In genomic region chr6:31970604-31971271, GRCh38 we compare ENCODE assay signal across 8 cellular contexts. TPM values are rescaled to one million over a fixed set of nuclear protein-coding genes. Genes with fewer than 3 reads are reported as not detected.
A peak's percentile ranks its signal among the peaks of the same experiment; 100 is the strongest.
DNase-seq lines count a peak whose midpoint lies in the region; ATAC-seq and TF ChIP-seq lines count a peak whose summit lies in the region.

No MANE protein-coding gene starts in this region.

- peak overlapping the region; percentile 66; the same call in 1 of the 2 replicates for H2AK5ac ChIP-seq in IMR-90 (ENCODE audit: low read depth, low read length)

- H4K91ac ChIP-seq in IMR-90 (ENCODE audit: insufficient read depth, low read depth, low read length) = peak overlapping the region; percentile 97; the same call in 1 of the 2 replicates

- peak overlapping the region; percentile 61 for H3K4me2 ChIP-seq in IMR-90 (ENCODE audit: low read depth, low read length)

- no peak overlapping the region for H2BK15ac ChIP-seq in IMR-90 (ENCODE audit: low read depth, low read length)

- TF ChIP-seq EP300 in tibial nerve (IDR thresholded peaks at IDR 0.05) = no peak

- no peak overlapping the region for H3K14ac ChIP-seq in IMR-90 (replicated peaks; ENCODE audit: low read depth, low read length)

- H3K23ac ChIP-seq in IMR-90 (ENCODE audit: low read depth, low read length) = peak overlapping the region; percentile 80; the same call in 1 of the 2 replicates

- H2BK120ac ChIP-seq in IMR-90 (ENCODE audit: low read depth, low read length) = no peak overlapping the region

- ATAC-seq in IMR-90 (ENCODE audit: low read depth) (no peak), HG03280 (IDR thresholded peaks at IDR 0.05; ENCODE audit: unreplicated experiment) (no peak), HG02970 (IDR thresholded peaks at IDR 0.05; ENCODE audit: low FRiP score, unreplicated experiment) (no peak)
- no peak for ATAC-seq in activated T-helper 17 cell treated with anti-CD3 and anti-CD28 coated beads, Interleukin-2, amount 50 U/mL, for 72 hours (replicated peaks)

- H3K27ac ChIP-seq in IMR-90 (ENCODE audit: insufficient read depth, low read length) (peak overlapping the region; percentile 93), tibial nerve (peak overlapping the region; percentile 95 to 100 (median 98))

- in situ Hi-C loops in IMR-90 (cut with MboI; ENCODE audit: low sequenced_read_pairs) = loop anchor here (10.0 kb wide), 2 partner anchors 144 to 204 kb away; partner anchors contain the start of genes AGPAT1 and RNF5

- no peak overlapping the region for H3K56ac ChIP-seq in IMR-90 (ENCODE audit: extremely low read depth, insufficient read depth, low read length)

- H3K9ac ChIP-seq in IMR-90 (ENCODE audit: low read depth, low read length) = peak overlapping the region; percentile 90

- DNase-seq in BJ (ENCODE audit: low read depth) = no peak
- DNase-seq in IMR-90 = no peak
- DNase-seq in kidney tubule cell (ENCODE audit: low spot score) = peak; percentile 20
- no peak for DNase-seq in tibial nerve (ENCODE audit: low spot score in 2 of 2)
- DNase-seq in lower leg skin (ENCODE audit: low spot score in 2 of 2) = no peak

- dilution Hi-C loops in IMR-90 (cut with HindIII; ENCODE audit: low sequenced_read_pairs, unreplicated experiment) = no loop called here

- no peaks in the 10 kb centered on the region for H3K27me3 Mint-ChIP-seq in activated T-helper 17 cell treated with anti-CD3 and anti-CD28 coated beads, Interleukin-2, amount 50 U/mL, for 72 hours

- H3K4ac ChIP-seq in IMR-90 (ENCODE audit: low read depth, low read length) = peak overlapping the region; percentile 93

- H3K9me3 Mint-ChIP-seq in activated T-helper 17 cell treated with anti-CD3 and anti-CD28 coated beads, Interleukin-2, amount 50 U/mL, for 72 hours = no peaks in the 10 kb centered on the region

- no peak for TF ChIP-seq CTCF in BJ (IDR thresholded peaks at IDR 0.05; ENCODE audit: insufficient read depth, low read depth, low read length)
- TF ChIP-seq CTCF in IMR-90 (conservative IDR thresholded peaks at IDR 0.05; ENCODE audit: low read depth, low read length) = no peak
- no peak for TF ChIP-seq CTCF in tibial nerve (IDR thresholded peaks at IDR 0.05)
- TF ChIP-seq CTCF in lower leg skin (IDR thresholded peaks at IDR 0.05) = no peak

- intact Hi-C loops in IMR-90 (cut with micrococcal nuclease) (no loop called here), lower leg skin (cut with DNase I; ENCODE audit: low total_unique reads) (no loop called here)

- H3K9me3 ChIP-seq in IMR-90 (ENCODE audit: control insufficient read depth, insufficient read depth, low read length) = no peaks in the 10 kb centered on the region
- no peaks in the 10 kb centered on the region for H3K9me3 ChIP-seq in tibial nerve

- H4K5ac ChIP-seq in IMR-90 (ENCODE audit: low read depth, low read length) = peak overlapping the region; percentile 67; the same call in 1 of the 2 replicates

- H2AFZ ChIP-seq in IMR-90 (replicated peaks; ENCODE audit: low read length, poor library complexity) = no peak overlapping the region

- TF ChIP-seq RAD21 in IMR-90 (IDR thresholded peaks at IDR 0.05; ENCODE audit: low read length) = no peak

- CTCF ChIA-PET in BJ (lab: Yijun Ruan, JAX) (interaction anchor here (3.9 kb wide), 1 partner anchor 19 kb away, joined by 17 read pairs; no protein-coding TSS in a partner anchor), IMR-90 (lab: Yijun Ruan, JAX) (no interaction called here)

- no peaks in the 10 kb centered on the region for H4K20me1 ChIP-seq in IMR-90 (ENCODE audit: insufficient read depth, low read length)

- POLR2A ChIA-PET in BJ (lab: Charles Lee) = no interaction called here
- POLR2A ChIA-PET in IMR-90 (lab: Charles Lee; ENCODE audit: unreplicated experiment) = interaction anchor here (1.8 kb wide), 1 partner anchor 12 kb away, joined by 10 read pairs; the partner anchor contains the start of genes NELFE and SKIC2

- peaks cover 11% of the 10 kb centered on the region for H3K4me1 ChIP-seq in IMR-90 (ENCODE audit: control insufficient read depth, insufficient read depth, low read length)
- H3K4me1 ChIP-seq in tibial nerve = peaks cover 0 to 36% (median 17%) of the 10 kb centered on the region in 4 donors

- peak overlapping the region; percentile 93 for H3K4me3 Mint-ChIP-seq in activated T-helper 17 cell treated with anti-CD3 and anti-CD28 coated beads, Interleukin-2, amount 50 U/mL, for 72 hours

- H3K36me3 ChIP-seq in BJ (ENCODE audit: control insufficient read depth, insufficient read depth, low read length) = peaks cover 31% of the 10 kb centered on the region
- H3K36me3 ChIP-seq in IMR-90 (ENCODE audit: control insufficient read depth, insufficient read depth, low read length) = peaks cover 43% of the 10 kb centered on the region
- peaks cover 0 to 53% (median 19%) of the 10 kb centered on the region in 3 donors for H3K36me3 ChIP-seq in tibial nerve

- peaks cover 20% of the 10 kb centered on the region for H3K4me1 Mint-ChIP-seq in activated T-helper 17 cell treated with anti-CD3 and anti-CD28 coated beads, Interleukin-2, amount 50 U/mL, for 72 hours

- 97% methylated on average over 7 of the region's 18 CpGs; no CpG with 5 or more reads in 1 of the 2 experiments for WGBS in IMR-90 (ENCODE audit: extremely low coverage in 2 of 2, insufficient read length in 1 of 2), 2 experiments
- WGBS in tibial nerve, 2 donors = 67 to 72% methylated on average over 13 to 16 of the region's 18 CpGs
- WGBS in lower leg skin, 2 donors = 66 to 68% methylated on average over 17 to 18 of the region's 18 CpGs

- no peak overlapping the region for H3K18ac ChIP-seq in IMR-90 (ENCODE audit: low read depth, low read length)

- H3K79me1 ChIP-seq in IMR-90 (ENCODE audit: low read depth in 1 of 2, low read length in 2 of 2) = peaks cover 19 to 52% of the 10 kb centered on the region in 2 experiments

- H2BK20ac ChIP-seq in IMR-90 (ENCODE audit: low read depth, low read length) = no peak overlapping the region

- no peaks in the 10 kb centered on the region for H3K27me3 ChIP-seq in BJ (ENCODE audit: control insufficient read depth, insufficient read depth, low read length)
- H3K27me3 ChIP-seq in IMR-90 (ENCODE audit: control insufficient read depth, insufficient read depth, low read length) = no peaks in the 10 kb centered on the region
- no peaks in the 10 kb centered on the region for H3K27me3 ChIP-seq in tibial nerve

- peak overlapping the region; percentile 95 for H3K27ac Mint-ChIP-seq in activated T-helper 17 cell treated with anti-CD3 and anti-CD28 coated beads, Interleukin-2, amount 50 U/mL, for 72 hours

- peaks cover 6% of the 10 kb centered on the region; the same call in 1 of the 2 replicates for H3K9me1 ChIP-seq in IMR-90 (ENCODE audit: insufficient read depth, low read length)

- BruUV-seq in IMR-90 (replicated peaks; lab: Mats Ljungman, UMichigan) = no TSS peak

- H3K4me3 ChIP-seq in BJ (ENCODE audit: low read depth, low read length) (peak overlapping the region; percentile 84), IMR-90 (ENCODE audit: insufficient read depth, low read depth, low read length) (peak overlapping the region; percentile 60), tibial nerve (peak overlapping the region in 3 of 4 donors; percentile 67 to 93 (median 79)), lower leg skin (ENCODE audit: low read depth, poor library complexity, severe bottlenecking) (no peak overlapping the region)

- no peak overlapping the region for H2BK5ac ChIP-seq in IMR-90 (ENCODE audit: low read depth, low read length, poor library complexity, severe bottlenecking)

- peaks cover 80% of the 10 kb centered on the region for H3K36me3 Mint-ChIP-seq in activated T-helper 17 cell treated with anti-CD3 and anti-CD28 coated beads, Interleukin-2, amount 50 U/mL, for 72 hours (ENCODE audit: low read depth)

- H4K8ac ChIP-seq in IMR-90 (ENCODE audit: low read depth in 2 of 2, low read length in 2 of 2) = peak overlapping the region; percentile 98 to 99

- TF ChIP-seq POLR2A in IMR-90 (IDR thresholded peaks at IDR 0.05; ENCODE audit: low read depth, low read length) = no peak
- no peak for TF ChIP-seq POLR2A in tibial nerve (IDR thresholded peaks at IDR 0.05)
- TF ChIP-seq POLR2A in lower leg skin (IDR thresholded peaks at IDR 0.05) = no peak

- H2AK9ac ChIP-seq in IMR-90 (replicated peaks; ENCODE audit: low read depth, low read length, poor library complexity) = peak overlapping the region; percentile 85

RNA-seq across cellular contexts. Expression of gene DXO, which starts 1.2 kb away (rescaled TPM):
- polyA plus RNA-seq in BJ (2011; rRNA removed) (18.2 and 28.1 TPM in 2 replicates), IMR-90 (2012; rRNA removed) (21.4 and 22.1 TPM in 2 replicates)
- polyA minus RNA-seq in BJ (2011; rRNA and poly(A)+ RNA removed) = 24.4 and 33.3 TPM in 2 replicates
- total RNA-seq in IMR-90 (2012; rRNA removed) (7.8 and 9.3 TPM in 2 replicates), tibial nerve (10 to 100 TPM; 16.2 to 46.1 (median 34.3) TPM), lower leg skin (10 to 100 TPM; 14.6 to 19.9 (median 16.4) TPM)
- 15.9 and 19.3 TPM in 2 replicates for polyA plus RNA-seq in IMR-90 (2012; cell fraction: cytosol; rRNA removed)
- 107 and 151 TPM in 2 replicates for polyA plus RNA-seq in IMR-90 (2012; cell fraction: nucleus; rRNA removed; ENCODE audit: low replicate concordance)
- 10 to 100 TPM; 14.9 to 16.9 TPM for total RNA-seq in activated T-helper 17 cell treated with anti-CD3 and anti-CD28 coated beads, Interleukin-2, amount 50 U/mL, for 72 hours

RNA-seq across cellular contexts. Expression of gene C4A, which starts 11.1 kb away (rescaled TPM):
- polyA plus RNA-seq in BJ (2011; rRNA removed) = 5.9 and 9.7 TPM in 2 replicates
- 5.7 and 7.5 TPM in 2 replicates for polyA minus RNA-seq in BJ (2011; rRNA and poly(A)+ RNA removed)
- 0.83 and 0.90 TPM in 2 replicates for total RNA-seq in IMR-90 (2012; rRNA removed)
- 3.6 and 3.8 TPM in 2 replicates for polyA plus RNA-seq in IMR-90 (2012; rRNA removed)
- 2.2 and 4.6 TPM in 2 replicates for polyA plus RNA-seq in IMR-90 (2012; cell fraction: cytosol; rRNA removed)
- polyA plus RNA-seq in IMR-90 (2012; cell fraction: nucleus; rRNA removed; ENCODE audit: low replicate concordance) = 29.7 and 54.7 TPM in 2 replicates
- 1 to 10 TPM; 6.5 to 6.9 TPM for total RNA-seq in activated T-helper 17 cell treated with anti-CD3 and anti-CD28 coated beads, Interleukin-2, amount 50 U/mL, for 72 hours
- total RNA-seq in tibial nerve = 100 to 1,000 TPM; 230 to 361 (median 258) TPM
- total RNA-seq in lower leg skin = 10 to 100 TPM in 1 of 4 donors, 1 to 10 TPM in 3; 5.6 to 10.4 (median 7.4) TPM

RNA-seq across cellular contexts. Expression of gene SKIC2, which starts 11.8 kb away (rescaled TPM):
- polyA plus RNA-seq in BJ (2011; rRNA removed) = 17.7 and 37.3 TPM in 2 replicates
- polyA minus RNA-seq in BJ (2011; rRNA and poly(A)+ RNA removed) = 32.6 and 43.8 TPM in 2 replicates
- total RNA-seq in IMR-90 (2012; rRNA removed) = 30.6 and 34.7 TPM in 2 replicates
- polyA plus RNA-seq in IMR-90 (2012; rRNA removed) = 46.0 and 46.3 TPM in 2 replicates
- 39.5 and 40.5 TPM in 2 replicates for polyA plus RNA-seq in IMR-90 (2012; cell fraction: cytosol; rRNA removed)
- polyA plus RNA-seq in IMR-90 (2012; cell fraction: nucleus; rRNA removed; ENCODE audit: low replicate concordance) = 273 and 417 TPM in 2 replicates
- total RNA-seq in activated T-helper 17 cell treated with anti-CD3 and anti-CD28 coated beads, Interleukin-2, amount 50 U/mL, for 72 hours = 10 to 100 TPM; 86.5 to 92.9 TPM
- total RNA-seq in tibial nerve = 10 to 100 TPM; 47.1 to 83.1 (median 48.2) TPM
- 10 to 100 TPM; 23.3 to 57.8 (median 32.3) TPM for total RNA-seq in lower leg skin

RNA-seq across cellular contexts. Expression of gene NELFE, which starts 12.0 kb away (rescaled TPM):
- polyA plus RNA-seq in BJ (2011; rRNA removed) = 69.6 and 70.5 TPM in 2 replicates
- polyA minus RNA-seq in BJ (2011; rRNA and poly(A)+ RNA removed) = 27.7 and 30.9 TPM in 2 replicates
- 76.0 and 90.8 TPM in 2 replicates for total RNA-seq in IMR-90 (2012; rRNA removed)
- 63.6 and 65.4 TPM in 2 replicates for polyA plus RNA-seq in IMR-90 (2012; rRNA removed)
- 48.3 and 75.0 TPM in 2 replicates for polyA plus RNA-seq in IMR-90 (2012; cell fraction: cytosol; rRNA removed)
- 32.9 and 59.1 TPM in 2 replicates for polyA plus RNA-seq in IMR-90 (2012; cell fraction: nucleus; rRNA removed; ENCODE audit: low replicate concordance)
- total RNA-seq in activated T-helper 17 cell treated with anti-CD3 and anti-CD28 coated beads, Interleukin-2, amount 50 U/mL, for 72 hours = 10 to 100 TPM; 50.3 to 63.6 TPM
- total RNA-seq in tibial nerve = 100 to 1,000 TPM in 1 of 4 donors, 10 to 100 TPM in 3; 74.1 to 101 (median 88.6) TPM
- total RNA-seq in lower leg skin = 10 to 100 TPM; 53.2 to 88.2 (median 83.4) TPM

RNA-seq across cellular contexts. Expression of gene CFB, which starts 24.8 kb away (rescaled TPM):
- polyA plus RNA-seq in BJ (2011; rRNA removed) = 6.7 and 7.6 TPM in 2 replicates
- polyA minus RNA-seq in BJ (2011; rRNA and poly(A)+ RNA removed) = 3.0 and 3.8 TPM in 2 replicates
- total RNA-seq in IMR-90 (2012; rRNA removed) = 1.4 and 1.8 TPM in 2 replicates
- polyA plus RNA-seq in IMR-90 (2012; rRNA removed) = 5.8 and 6.1 TPM in 2 replicates
- 4.1 and 5.2 TPM in 2 replicates for polyA plus RNA-seq in IMR-90 (2012; cell fraction: cytosol; rRNA removed)
- 15.4 and 32.5 TPM in 2 replicates for polyA plus RNA-seq in IMR-90 (2012; cell fraction: nucleus; rRNA removed; ENCODE audit: low replicate concordance)
- total RNA-seq in activated T-helper 17 cell treated with anti-CD3 and anti-CD28 coated beads, Interleukin-2, amount 50 U/mL, for 72 hours = 1 to 10 TPM in 1 of 2 donors, not detected in 1; 1.5 TPM
- total RNA-seq in tibial nerve = 10 to 100 TPM; 15.7 to 66.5 (median 26.2) TPM
- total RNA-seq in lower leg skin = 10 to 100 TPM in 1 of 4 donors, 1 to 10 TPM in 3; 1.4 to 13.1 (median 4.5) TPM

Comparison
In these comparisons a context has a peak if more than half of its experiments do, and no peak if none do; other contexts are left out.
1. RNA of gene C4A, which starts 11.1 kb away (total RNA-seq): 230 to 361 TPM in tibial nerve; 5.6 to 10.4 TPM in lower leg skin, 6.5 to 6.9 TPM in activated T-helper 17 cell treated with anti-CD3 and anti-CD28 coated beads, Interleukin-2, amount 50 U/mL, for 72 hours and 0.83 to 0.90 TPM in IMR-90; every median in the first group is over 10 times any median in the second.